In genomic region chr7:5500056-5500776, GRCh38 we compare ENCODE assay signal across 1 cellular context.
A peak's percentile ranks its signal among the peaks of the same experiment; 100 is the strongest.
TF ChIP-seq lines count a peak whose summit lies in the region.

No MANE protein-coding gene starts in this region.

TF ChIP-seq in HepG2, 621 proteins besides CTCF, POLR2A, EP300 and RAD21:
- TF ChIP-seq RBFOX2 (IDR thresholded peaks at IDR 0.05; ENCODE audit: low read depth, low read length) (0 out of 2 replicates have a peak, but pooled peaks have one; percentile 35), RFX5 (IDR thresholded peaks at IDR 0.05; ENCODE audit: low read depth, low read length) (no peak)
